ENCODE assay signal across 22 cellular contexts in the genomic region with DNA sequence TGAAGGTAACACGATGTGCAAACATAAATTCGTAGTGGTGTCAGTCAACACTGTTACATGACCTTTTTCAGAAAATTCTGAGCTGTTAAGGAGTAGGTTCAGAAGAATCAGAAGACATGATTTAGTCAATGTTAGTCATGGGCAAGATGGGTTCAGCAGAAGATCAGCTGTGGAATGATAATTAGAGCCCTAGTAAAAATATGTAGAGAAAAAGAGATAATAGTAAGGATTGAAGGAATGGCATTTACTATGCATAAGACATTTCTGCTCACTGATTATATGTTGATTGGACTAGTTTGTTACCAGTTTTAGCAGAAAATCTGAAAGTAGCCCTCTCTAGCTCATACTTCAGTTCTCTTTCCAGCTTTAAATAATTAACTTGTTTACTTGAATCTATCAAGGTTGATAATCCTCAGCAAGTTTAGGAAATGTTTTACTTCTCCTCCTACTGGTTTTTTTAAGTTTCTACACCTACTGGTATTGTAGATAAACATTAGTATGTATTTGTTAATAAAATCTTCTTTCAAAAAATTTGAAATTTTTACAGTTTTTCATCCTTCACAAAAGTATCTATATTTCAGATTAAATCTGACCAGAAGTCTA.
"Had no signal": no experiment of that assay in that cellular context is flagged by ENCODE, and none has a peak within 500 bp of the region (broad histone marks: within the 10 kb centered on the region; RNA-seq: fewer than 3 reads in every experiment).

No MANE protein-coding gene starts in this region.

- H3K27me3 ChIP-seq: body of pancreas, cardiac muscle cell, right atrium auricular region, thyroid gland had no signal

- ATAC-seq: activated CD4-positive, CD25-positive, alpha-beta regulatory T cell treated with anti-CD3 and anti-CD28 coated beads, Interleukin-2, amount 50 U/mL, for 24 hours; activated CD8-positive, alpha-beta memory T cell treated with anti-CD3 and anti-CD28 coated beads, Interleukin-2, amount 10 ng/mL, durations not matched to agents 7 days and 5 days; activated CD8-positive, alpha-beta T cell treated with anti-CD3 and anti-CD28 coated beads for 36 hours; activated naive CD8-positive, alpha-beta T cell treated with anti-CD3 and anti-CD28 coated beads, Interleukin-2, amount 50 U/mL, for 24 hours; body of pancreas; left lobe of liver; lower lobe of right lung; naive thymus-derived CD4-positive, alpha-beta T cell; stimulated activated naive CD8-positive, alpha-beta T cell treated with anti-CD3 and anti-CD28 coated beads, Interleukin-15, Interleukin-2, amounts not matched to agents 100 U/mL and 50 U/mL, for 24 hours had no signal

- H3K27me3 Mint-ChIP-seq: activated CD4-positive, alpha-beta T cell treated with anti-CD3 and anti-CD28 coated beads, Interleukin-2, amount 10 ng/mL, durations not matched to agents 7 days and 5 days; activated CD8-positive, alpha-beta memory T cell treated with anti-CD3 and anti-CD28 coated beads, Interleukin-2, amount 10 ng/mL, durations not matched to agents 7 days and 5 days; activated CD8-positive, alpha-beta T cell treated with anti-CD3 and anti-CD28 coated beads for 36 hours; naive thymus-derived CD4-positive, alpha-beta T cell had no signal

- H3K4me1 Mint-ChIP-seq: activated CD4-positive, alpha-beta T cell treated with anti-CD3 and anti-CD28 coated beads, Interleukin-2, amount 10 ng/mL, durations not matched to agents 7 days and 5 days; activated CD8-positive, alpha-beta memory T cell treated with anti-CD3 and anti-CD28 coated beads, Interleukin-2, amount 10 ng/mL, durations not matched to agents 7 days and 5 days; activated naive CD8-positive, alpha-beta T cell treated with anti-CD3 and anti-CD28 coated beads, Interleukin-2, amount 50 U/mL, for 24 hours; naive thymus-derived CD4-positive, alpha-beta T cell had no signal

- H3K27ac Mint-ChIP-seq: activated CD4-positive, alpha-beta T cell treated with anti-CD3 and anti-CD28 coated beads, Interleukin-2, amount 10 ng/mL, durations not matched to agents 7 days and 5 days; activated CD8-positive, alpha-beta memory T cell treated with anti-CD3 and anti-CD28 coated beads, Interleukin-2, amount 10 ng/mL, durations not matched to agents 7 days and 5 days; activated CD8-positive, alpha-beta T cell treated with anti-CD3 and anti-CD28 coated beads for 36 hours; activated naive CD8-positive, alpha-beta T cell treated with anti-CD3 and anti-CD28 coated beads, Interleukin-2, amount 50 U/mL, for 24 hours; naive thymus-derived CD4-positive, alpha-beta T cell had no signal

- H3K36me3 Mint-ChIP-seq: activated CD8-positive, alpha-beta memory T cell treated with anti-CD3 and anti-CD28 coated beads, Interleukin-2, amount 10 ng/mL, durations not matched to agents 7 days and 5 days; naive thymus-derived CD4-positive, alpha-beta T cell had no signal

- H3K9me3 Mint-ChIP-seq: activated CD4-positive, alpha-beta T cell treated with anti-CD3 and anti-CD28 coated beads, Interleukin-2, amount 10 ng/mL, durations not matched to agents 7 days and 5 days; activated CD8-positive, alpha-beta T cell treated with anti-CD3 and anti-CD28 coated beads for 36 hours; activated naive CD8-positive, alpha-beta T cell treated with anti-CD3 and anti-CD28 coated beads, Interleukin-2, amount 50 U/mL, for 24 hours; naive thymus-derived CD4-positive, alpha-beta T cell had no signal

- H3K9me3 ChIP-seq: body of pancreas, lower lobe of right lung, prostate gland, right atrium auricular region, thyroid gland had no signal

- DNase-seq: activated CD4-positive, alpha-beta T cell treated with anti-CD3 and anti-CD28 coated beads, Interleukin-2, amount 10 ng/mL, durations not matched to agents 7 days and 5 days; activated CD8-positive, alpha-beta memory T cell treated with anti-CD3 and anti-CD28 coated beads, Interleukin-2, amount 10 ng/mL, durations not matched to agents 7 days and 5 days; activated CD8-positive, alpha-beta T cell treated with anti-CD3 and anti-CD28 coated beads for 36 hours; activated gamma-delta T cell; activated naive CD4-positive, alpha-beta T cell treated with anti-CD3 and anti-CD28 coated beads, Interleukin-2, amount 50 U/mL, for 16 hours; activated naive CD8-positive, alpha-beta T cell treated with anti-CD3 and anti-CD28 coated beads, Interleukin-2, amount 50 U/mL, for 24 hours; activated T-cell treated with anti-CD3 and anti-CD28 coated beads for 4 hours; body of pancreas; cortex of kidney; lower lobe of right lung; naive thymus-derived CD4-positive, alpha-beta T cell; stimulated activated CD4-positive, alpha-beta T cell treated with anti-CD3 and anti-CD28 coated beads, Interleukin-12 subunit alpha, Interleukin-12 subunit beta, amount 100 ng/mL, for 4 hours; stimulated activated CD4-positive, alpha-beta T cell treated with anti-CD3 and anti-CD28 coated beads, Interleukin-4, amount 100 ng/mL, for 4 hours; stimulated activated naive CD8-positive, alpha-beta T cell treated with anti-CD3 and anti-CD28 coated beads, Interleukin-15, Interleukin-2, amounts not matched to agents 100 U/mL and 50 U/mL, for 24 hours; thyroid gland had no signal

- H3K27ac ChIP-seq: body of pancreas, cardiac muscle cell, epithelial cell of prostate, lower lobe of right lung, prostate gland, right atrium auricular region, thyroid gland, VCaP had no signal

- H3K4me3 Mint-ChIP-seq: activated CD4-positive, alpha-beta T cell treated with anti-CD3 and anti-CD28 coated beads, Interleukin-2, amount 10 ng/mL, durations not matched to agents 7 days and 5 days; activated CD8-positive, alpha-beta memory T cell treated with anti-CD3 and anti-CD28 coated beads, Interleukin-2, amount 10 ng/mL, durations not matched to agents 7 days and 5 days; activated CD8-positive, alpha-beta T cell treated with anti-CD3 and anti-CD28 coated beads for 36 hours; activated naive CD8-positive, alpha-beta T cell treated with anti-CD3 and anti-CD28 coated beads, Interleukin-2, amount 50 U/mL, for 24 hours; naive thymus-derived CD4-positive, alpha-beta T cell had no signal

- H3K4me1 ChIP-seq: lower lobe of right lung, prostate gland, right atrium auricular region had no signal

- H3K4me3 ChIP-seq: body of pancreas, cardiac muscle cell, lower lobe of right lung, prostate gland, right atrium auricular region, thyroid gland had no signal
